10 cellular contexts compared by ENCODE assay signal in the genomic region with DNA sequence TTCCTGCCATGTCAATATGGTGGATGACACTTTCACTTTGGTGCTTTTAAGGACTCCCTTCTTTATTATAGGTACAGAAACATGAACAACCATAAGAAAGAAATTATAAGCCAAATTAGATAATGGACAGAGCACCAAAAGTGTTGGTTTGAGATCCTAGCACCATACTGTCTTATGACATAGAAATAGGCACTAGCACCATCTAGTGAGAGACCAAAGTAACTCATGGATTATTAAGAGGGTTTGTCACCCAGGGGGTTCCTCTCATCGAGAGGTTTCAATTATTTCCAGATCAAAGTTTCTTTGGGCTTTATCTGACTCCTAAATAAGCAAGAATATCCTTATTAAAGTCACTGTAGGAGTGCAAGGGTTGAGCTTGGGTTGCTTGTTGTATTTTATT.
A peak's percentile ranks its signal among the peaks of the same experiment; 100 is the strongest.
DNase-seq lines count a peak whose midpoint lies in the region; TF ChIP-seq lines count a peak whose summit lies in the region.
"Had no signal": no experiment of that assay in that cellular context is flagged by ENCODE, and none has a peak within 500 bp of the region (broad histone marks: within the 10 kb centered on the region; RNA-seq: fewer than 3 reads in every experiment).

No MANE protein-coding gene starts in this region.

- no peak overlapping the region for H3K4me3 ChIP-seq in esophagus squamous epithelium
- no peak overlapping the region for H3K4me3 ChIP-seq in testis
- H3K4me3 ChIP-seq: uterus had no signal

- H3K4me1 Mint-ChIP-seq in nephron: no peaks in the 10 kb centered on the region

- H3K36me3 ChIP-seq in esophagus squamous epithelium (no peaks in the 10 kb centered on the region), testis (ENCODE audit: low read depth, missing control alignments) (no peaks in the 10 kb centered on the region)
- H3K36me3 ChIP-seq: uterus had no signal

- H3K27ac ChIP-seq in esophagus squamous epithelium: no peak overlapping the region
- H3K27ac ChIP-seq in testis: no peak overlapping the region
- H3K27ac ChIP-seq: uterus had no signal

- no peak overlapping the region for H3K4me3 Mint-ChIP-seq in nephron
- H3K4me3 Mint-ChIP-seq: T-helper 1 cell treated with Interleukin-12 subunit alpha and Interleukin-12 subunit beta and Interleukin-4 antibody, amounts not matched to agents 30 μg/mL and 1 μg/mL, for 36 hours had no signal

- intact Hi-C loops in esophagus squamous epithelium (cut with DNase I) (no loop called here), testis (cut with DNase I; ENCODE audit: low total_unique reads) (no loop called here)

- 37 to 38% methylated on average over 1 of the region's 1 CpG for WGBS in esophagus squamous epithelium, 2 donors
- 40 to 78% methylated on average over 1 of the region's 1 CpG for WGBS in testis, 2 donors

- H3K9me3 Mint-ChIP-seq in nephron: no peaks in the 10 kb centered on the region
- H3K9me3 Mint-ChIP-seq: T-helper 1 cell treated with Interleukin-12 subunit alpha and Interleukin-12 subunit beta and Interleukin-4 antibody, amounts not matched to agents 30 μg/mL and 1 μg/mL, for 36 hours had no signal

- no peaks in the 10 kb centered on the region for H3K4me1 ChIP-seq in esophagus squamous epithelium
- H3K4me1 ChIP-seq in testis: no peaks in the 10 kb centered on the region
- H3K4me1 ChIP-seq: uterus had no signal

- TF ChIP-seq POLR2A in esophagus squamous epithelium (IDR thresholded peaks at IDR 0.05): no peak
- no peak for TF ChIP-seq POLR2A in testis (IDR thresholded peaks at IDR 0.05)

- peak overlapping the region in 1 of 3 experiments; percentile 92 for H3K27ac Mint-ChIP-seq in nephron
- H3K27ac Mint-ChIP-seq: T-helper 1 cell treated with Interleukin-12 subunit alpha and Interleukin-12 subunit beta and Interleukin-4 antibody, amounts not matched to agents 30 μg/mL and 1 μg/mL, for 36 hours had no signal

- H3K9me3 ChIP-seq in esophagus squamous epithelium (no peaks in the 10 kb centered on the region), testis (no peaks in the 10 kb centered on the region)
- H3K9me3 ChIP-seq: uterus had no signal

- H3K27me3 Mint-ChIP-seq in nephron (ENCODE audit: low read depth): no peaks in the 10 kb centered on the region

- TF ChIP-seq CTCF in GM12872 (IDR thresholded peaks at IDR 0.05; ENCODE audit: insufficient read depth, low read depth, low read length) (peak; percentile 29; the same call in 2 of the 3 replicates), nephron (IDR thresholded peaks at IDR 0.05; ENCODE audit: unreplicated experiment in 3 of 3) (peak in 2 of 3 experiments; percentile 34 to 47), esophagus squamous epithelium (IDR thresholded peaks at IDR 0.05) (peak in 2 of 6 experiments; percentile 33 to 54), testis (IDR thresholded peaks at IDR 0.05) (peak in 1 of 3 experiments; percentile 25)

- H3K36me3 Mint-ChIP-seq in nephron (ENCODE audit: low read depth): no peaks in the 10 kb centered on the region

- DNase-seq in M059J (ENCODE audit: low read depth) (peak; percentile 55), amniotic epithelial cell (ENCODE audit: low read depth) (peak; percentile 47), esophagus squamous epithelium (lab: John Stamatoyannopoulos, UW) (no peak), pons (ENCODE audit: low spot score) (no peak), testis (no peak)
- no peak for DNase-seq in activated CD4-positive, alpha-beta T cell treated with anti-CD3 and anti-CD28 coated beads, Interleukin-2, amount 50 U/mL, for 4 hours
- DNase-seq: uterus had no signal

- H3K27me3 ChIP-seq in esophagus squamous epithelium (no peaks in the 10 kb centered on the region), testis (no peaks in the 10 kb centered on the region)
- H3K27me3 ChIP-seq: uterus had no signal

Comparison
In these comparisons a context has a peak if more than half of its experiments do, and no peak if none do; other contexts are left out.
1. DNase-seq: peak in M059J (single experiment) and amniotic epithelial cell (single experiment); none in esophagus squamous epithelium (single experiment), activated CD4-positive, alpha-beta T cell treated with anti-CD3 and anti-CD28 coated beads, Interleukin-2, amount 50 U/mL, for 4 hours (0 of 2), pons (single experiment) and testis (single experiment).